In genomic region chr6:11645016-11645415, GRCh38 we compare ENCODE assay signal across 19 cellular contexts.
DNase-seq lines count a peak whose midpoint lies in the region; ATAC-seq and TF ChIP-seq lines count a peak whose summit lies in the region.
"Had no signal": no experiment of that assay in that cellular context is flagged by ENCODE, and none has a peak within 500 bp of the region (broad histone marks: within the 10 kb centered on the region; RNA-seq: fewer than 3 reads in every experiment).

No MANE protein-coding gene starts in this region.

- no peaks in the 10 kb centered on the region for H3K4me1 ChIP-seq in A673 (ENCODE audit: insufficient read depth, low read length, poor library complexity, severe bottlenecking)

- POLR2A ChIA-PET in A673 (lab: Charles Lee; ENCODE audit: low non-redundant PET), result no interaction called here

- BruUV-seq in A673 (replicated peaks; lab: Mats Ljungman, UMichigan), result no TSS peak

- no peaks in the 10 kb centered on the region for H3K9me3 ChIP-seq in A673 (ENCODE audit: low read depth, low read length, poor library complexity, severe bottlenecking)

- no peaks in the 10 kb centered on the region for H3K27me3 ChIP-seq in A673 (replicated peaks; ENCODE audit: insufficient read depth, low read depth, low read length, poor library complexity)
- H3K27me3 ChIP-seq: SJSA1 had no signal

- no peaks in the 10 kb centered on the region for H3K36me3 ChIP-seq in A673 (ENCODE audit: insufficient read depth, low read length, poor library complexity, severe bottlenecking)

- CTCF ChIA-PET in A673 (lab: Charles Lee), result no interaction called here

- H3K27ac ChIP-seq in A673 (ENCODE audit: low read depth, low read length, poor library complexity, severe bottlenecking), result no peak overlapping the region
- H3K27ac ChIP-seq: 22Rv1, C4-2B, SJSA1 had no signal

- no peak for ATAC-seq in HG03571 (IDR thresholded peaks at IDR 0.05; ENCODE audit: unreplicated experiment)
- ATAC-seq: PC-3 had no signal

- H3K4me3 ChIP-seq in fibroblast of villous mesenchyme (ENCODE audit: low read depth, low read length) (no peak overlapping the region), A673 (ENCODE audit: low read depth, low read length, poor library complexity, severe bottlenecking) (no peak overlapping the region)
- H3K4me3 ChIP-seq: SJSA1 had no signal

- intact Hi-C loops in A673 (cut with micrococcal nuclease; ENCODE audit: unreplicated experiment), result no loop called here

- DNase-seq in NCI-H526 (lab: John Stamatoyannopoulos, UW) (peak; percentile 0 to 29), NCI-H526 treated with DMSO at 0.1 percent for 48 hours (lab: John Stamatoyannopoulos, UW) (no peak), amniotic epithelial cell (ENCODE audit: low read depth) (peak; percentile 93), fibroblast of villous mesenchyme (ENCODE audit: low read depth) (peak; percentile 96), A673 (ENCODE audit: low spot score) (no peak), SK-N-DZ (ENCODE audit: low spot score) (no peak), SHP77 treated with DMSO at 0.1 percent for 48 hours (lab: John Stamatoyannopoulos, UW) (no peak)
- DNase-seq: DND-41, H7, NCI-H1417 treated with DMSO at 0.1 percent for 48 hours, NCI-H2029, NCI-H2171, NCI-H446 treated with DMSO at 0.1 percent for 48 hours, NCI-H774, PC-3 had no signal

- TF ChIP-seq CTCF in fibroblast of villous mesenchyme (IDR thresholded peaks at IDR 0.05; ENCODE audit: insufficient read depth, low read depth, low read length), result no peak
- no peak for TF ChIP-seq CTCF in A673 (conservative IDR thresholded peaks at IDR 0.05; ENCODE audit: low read depth, low read length)

Comparison
In these comparisons a context has a peak if more than half of its experiments do, and no peak if none do; other contexts are left out.
1. DNase-seq: peak in NCI-H526 (2 of 2), amniotic epithelial cell (single experiment) and fibroblast of villous mesenchyme (single experiment); none in NCI-H526 treated with DMSO at 0.1 percent for 48 hours (single experiment), A673 (single experiment), SK-N-DZ (single experiment) and SHP77 treated with DMSO at 0.1 percent for 48 hours (single experiment).